In genomic region chr6:109397020-109397419, GRCh38 we compare ENCODE assay signal across 11 cellular contexts. TPM values are rescaled to one million over a fixed set of nuclear protein-coding genes. Genes with fewer than 3 reads are reported as not detected.
A peak's percentile ranks its signal among the peaks of the same experiment; 100 is the strongest.
DNase-seq lines count a peak whose midpoint lies in the region; ATAC-seq and TF ChIP-seq lines count a peak whose summit lies in the region.
"Had no signal": no experiment of that assay in that cellular context is flagged by ENCODE, and none has a peak within 500 bp of the region (broad histone marks: within the 10 kb centered on the region; RNA-seq: fewer than 3 reads in every experiment).

No MANE protein-coding gene starts in this region.

- no peaks in the 10 kb centered on the region for H3K9me3 Mint-ChIP-seq in stimulated activated memory B cell treated with anti-CD40 and anti-IgM and Interleukin-4, amounts not matched to agents 10 μg/mL and 1 μg/mL and 100 μg/mL, for 72 hours
- H3K9me3 Mint-ChIP-seq: central memory CD8-positive, alpha-beta T cell had no signal

- no peak overlapping the region for H2AFZ ChIP-seq in mesenchymal stem cell (ENCODE audit: low read depth, low read length)

- no peak overlapping the region for H3K23ac ChIP-seq in mesenchymal stem cell (ENCODE audit: low read length in 2 of 2)

- H3K4ac ChIP-seq in mesenchymal stem cell (ENCODE audit: low read depth in 1 of 2, low read length in 2 of 2): no peak overlapping the region

- no peak overlapping the region for H3K9ac ChIP-seq in mesenchymal stem cell (ENCODE audit: low read length)

- no peak overlapping the region for H3K4me3 Mint-ChIP-seq in stimulated activated memory B cell treated with anti-CD40 and anti-IgM and Interleukin-4, amounts not matched to agents 10 μg/mL and 1 μg/mL and 100 μg/mL, for 72 hours
- H3K4me3 Mint-ChIP-seq: central memory CD8-positive, alpha-beta T cell had no signal

- H3K27ac ChIP-seq in C4-2B (no peak overlapping the region), brain microvascular endothelial cell (no peak overlapping the region), mesenchymal stem cell (ENCODE audit: low read length, poor library complexity, severe bottlenecking) (no peak overlapping the region)

- H3K27ac Mint-ChIP-seq in stimulated activated memory B cell treated with anti-CD40 and anti-IgM and Interleukin-4, amounts not matched to agents 10 μg/mL and 1 μg/mL and 100 μg/mL, for 72 hours: no peak overlapping the region

- 88% methylated on average over 4 of the region's 4 CpGs for WGBS in mesenchymal stem cell

- no peaks in the 10 kb centered on the region for H3K36me3 ChIP-seq in brain microvascular endothelial cell (replicated peaks)
- H3K36me3 ChIP-seq in mesenchymal stem cell (ENCODE audit: control insufficient read depth in 1 of 2, insufficient read depth in 2 of 2, low read depth in 1 of 2, low read length in 2 of 2): no peaks in the 10 kb centered on the region

- H4K8ac ChIP-seq in mesenchymal stem cell (ENCODE audit: low read length): no peak overlapping the region

- H2BK12ac ChIP-seq in mesenchymal stem cell (ENCODE audit: low read length in 2 of 2): no peak overlapping the region

- H3K18ac ChIP-seq in mesenchymal stem cell (ENCODE audit: low read depth in 1 of 2, low read length in 2 of 2): no peak overlapping the region

- no peaks in the 10 kb centered on the region for H3K4me1 Mint-ChIP-seq in stimulated activated memory B cell treated with anti-CD40 and anti-IgM and Interleukin-4, amounts not matched to agents 10 μg/mL and 1 μg/mL and 100 μg/mL, for 72 hours
- H3K4me1 Mint-ChIP-seq: central memory CD8-positive, alpha-beta T cell had no signal

- no peaks in the 10 kb centered on the region for H3K27me3 Mint-ChIP-seq in stimulated activated memory B cell treated with anti-CD40 and anti-IgM and Interleukin-4, amounts not matched to agents 10 μg/mL and 1 μg/mL and 100 μg/mL, for 72 hours
- H3K27me3 Mint-ChIP-seq: central memory CD8-positive, alpha-beta T cell had no signal

- no peak overlapping the region for H3K14ac ChIP-seq in mesenchymal stem cell (ENCODE audit: low read length in 2 of 2)

- H4K91ac ChIP-seq in mesenchymal stem cell (ENCODE audit: low read length): no peak overlapping the region

- H3K4me3 ChIP-seq in brain microvascular endothelial cell (ENCODE audit: low read depth, low read length) (no peak overlapping the region), mesenchymal stem cell (ENCODE audit: insufficient read depth in 1 of 2, low read depth in 1 of 2, low read length in 2 of 2) (no peak overlapping the region)

- ATAC-seq in HG03039 (IDR thresholded peaks at IDR 0.05; ENCODE audit: unreplicated experiment): no peak
- ATAC-seq in stimulated activated memory B cell treated with anti-CD40 and anti-IgM and Interleukin-4, amounts not matched to agents 10 μg/mL and 1 μg/mL and 100 μg/mL, for 72 hours: no peak

- in situ Hi-C loops in brain microvascular endothelial cell (cut with HindIII; ENCODE audit: low pct_ligation_motif_present, low sequenced_read_pairs): no loop called here

- H2BK5ac ChIP-seq in mesenchymal stem cell (ENCODE audit: low read depth, low read length, poor library complexity, severe bottlenecking): no peak overlapping the region

- no peak for DNase-seq in brain microvascular endothelial cell
- DNase-seq in mesenchymal stem cell: peak; percentile 35
- no peak for DNase-seq in NCI-H1436 (lab: John Stamatoyannopoulos, UW)
- DNase-seq in DMS 273 treated with DMSO at 0.1 percent for 48 hours (lab: John Stamatoyannopoulos, UW): no peak
- DNase-seq: NCI-H1048; stimulated activated CD4-positive, alpha-beta T cell treated with anti-CD3 and anti-CD28 coated beads, Interleukin-2, amount 100 ng/mL, for 48 hours had no signal

- no peaks in the 10 kb centered on the region for H3K36me3 Mint-ChIP-seq in stimulated activated memory B cell treated with anti-CD40 and anti-IgM and Interleukin-4, amounts not matched to agents 10 μg/mL and 1 μg/mL and 100 μg/mL, for 72 hours

- no peak overlapping the region for H2AK5ac ChIP-seq in mesenchymal stem cell (ENCODE audit: low read length, severe bottlenecking)

- H3K9me3 ChIP-seq in mesenchymal stem cell (ENCODE audit: control insufficient read depth, low read length): no peaks in the 10 kb centered on the region

- no peaks in the 10 kb centered on the region for H3K27me3 ChIP-seq in brain microvascular endothelial cell (replicated peaks)
- peaks cover 0 to 3% of the 10 kb centered on the region in 2 experiments for H3K27me3 ChIP-seq in mesenchymal stem cell (ENCODE audit: control insufficient read depth in 1 of 2, insufficient read depth in 1 of 2, low read length in 2 of 2)

- H2BK120ac ChIP-seq in mesenchymal stem cell (ENCODE audit: low read depth, low read length): no peak overlapping the region

- H3K4me2 ChIP-seq in mesenchymal stem cell (ENCODE audit: low read length, poor library complexity, severe bottlenecking): no peak overlapping the region

- H2BK15ac ChIP-seq in mesenchymal stem cell (ENCODE audit: low read depth, poor library complexity, severe bottlenecking): no peak overlapping the region

- no peaks in the 10 kb centered on the region for H3K79me1 ChIP-seq in mesenchymal stem cell (replicated peaks; ENCODE audit: low read length, poor library complexity, severe bottlenecking)

- peaks cover 2% of the 10 kb centered on the region for H3K4me1 ChIP-seq in mesenchymal stem cell (ENCODE audit: control insufficient read depth, insufficient read depth, low read depth, low read length)

- TF ChIP-seq CTCF in C4-2B (conservative IDR thresholded peaks at IDR 0.05) (peak; percentile 55), LNCAP (IDR thresholded peaks at IDR 0.05) (peak; percentile 45), brain microvascular endothelial cell (IDR thresholded peaks at IDR 0.05; ENCODE audit: low read depth, low read length, missing control alignments) (peak; percentile 42)

RNA-seq across cellular contexts. Expression of gene CD164, which starts 14.8 kb away (rescaled TPM):
- 364 TPM for polyA plus RNA-seq in mesenchymal stem cell (2013, experiment 1 of 2)
- polyA plus RNA-seq in mesenchymal stem cell (2013, experiment 2 of 2): 391 TPM

RNA-seq across cellular contexts. Expression of gene PPIL6, which starts 43.4 kb away (rescaled TPM):
- 0.73 TPM for polyA plus RNA-seq in mesenchymal stem cell (2013, experiment 1 of 2)
- polyA plus RNA-seq in mesenchymal stem cell (2013, experiment 2 of 2): 0.45 TPM

RNA-seq across cellular contexts. Expression of gene SMPD2, which starts 43.5 kb away (rescaled TPM):
- 4.7 TPM for polyA plus RNA-seq in mesenchymal stem cell (2013, experiment 1 of 2)
- 5.0 TPM for polyA plus RNA-seq in mesenchymal stem cell (2013, experiment 2 of 2)

RNA-seq across cellular contexts. Expression of gene MICAL1, which starts 58.6 kb away (rescaled TPM):
- 25.7 TPM for polyA plus RNA-seq in mesenchymal stem cell (2013, experiment 1 of 2)
- 24.6 TPM for polyA plus RNA-seq in mesenchymal stem cell (2013, experiment 2 of 2)
